ENCODE assay signal across 8 cellular contexts in the genomic region with DNA sequence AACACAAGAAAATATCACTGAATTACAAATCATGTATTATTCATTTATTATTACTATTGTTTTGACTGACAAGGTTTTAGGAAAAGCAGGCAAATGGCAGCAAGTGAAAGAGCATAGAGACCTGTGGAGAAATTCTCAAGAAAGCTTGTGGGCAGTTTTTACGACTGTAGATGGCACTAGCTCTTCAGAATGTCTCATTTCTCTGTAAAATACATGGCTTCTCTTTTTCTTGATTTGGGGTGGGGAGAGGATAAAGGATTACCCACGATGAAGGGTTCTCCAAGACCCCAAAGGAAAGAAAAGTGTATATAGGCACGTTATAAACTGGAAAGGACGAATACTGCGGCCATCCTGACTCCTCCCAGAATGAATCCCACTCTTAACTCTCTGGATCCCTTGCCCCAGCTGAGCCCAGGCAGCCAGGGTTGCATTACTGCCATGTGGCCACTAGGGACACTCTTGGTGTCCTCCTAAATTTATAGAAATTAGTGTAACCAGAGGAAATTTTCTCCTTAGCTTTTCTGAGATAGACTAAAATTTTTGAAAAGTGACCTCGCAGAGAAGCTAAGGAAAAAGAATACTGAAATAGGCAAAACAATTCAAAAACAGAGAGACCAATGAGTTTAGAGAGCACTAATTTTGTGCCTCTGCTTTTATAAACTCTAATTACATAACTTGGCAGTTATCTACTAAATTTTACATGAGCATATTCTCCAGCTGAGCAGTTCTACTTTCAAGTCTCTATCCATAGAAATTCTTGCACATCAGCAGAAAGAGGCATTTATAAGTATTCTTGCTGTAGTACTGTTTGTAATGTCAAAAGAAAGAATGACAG. TPM values are rescaled to one million over a fixed set of nuclear protein-coding genes. Genes with fewer than 3 reads are reported as not detected.
A peak's percentile ranks its signal among the peaks of the same experiment; 100 is the strongest.
DNase-seq lines count a peak whose midpoint lies in the region; TF ChIP-seq lines count a peak whose summit lies in the region.

No MANE protein-coding gene starts in this region.

- intact Hi-C loops in activated CD4-positive, alpha-beta memory T cell treated with anti-CD3 and anti-CD28 coated beads for 36 hours (cut with micrococcal nuclease), result no loop called here

- H3K4me1 Mint-ChIP-seq in activated CD4-positive, alpha-beta memory T cell treated with anti-CD3 and anti-CD28 coated beads for 36 hours (ENCODE audit: low read depth), result no peaks in the 10 kb centered on the region

- H3K36me3 Mint-ChIP-seq in activated CD4-positive, alpha-beta memory T cell treated with anti-CD3 and anti-CD28 coated beads for 36 hours, result no peaks in the 10 kb centered on the region

- no peaks in the 10 kb centered on the region for H3K9me3 ChIP-seq in HUES64 (ENCODE audit: insufficient read depth, low read depth, low read length)
- no peaks in the 10 kb centered on the region for H3K9me3 ChIP-seq in parathyroid adenoma (ENCODE audit: control insufficient read depth, low read length)

- TF ChIP-seq CTCF in AG04449 (IDR thresholded peaks at IDR 0.05; ENCODE audit: insufficient read depth, low read length, missing control alignments) (peak; percentile 53), GM10266 (IDR thresholded peaks at IDR 0.05; ENCODE audit: control insufficient read depth, insufficient read depth, low read depth, missing control alignments) (peak; percentile 64), parathyroid adenoma (IDR thresholded peaks at IDR 0.05) (peak; percentile 72)

- WGBS in HUES64, result 2% methylated on average over 5 of the region's 6 CpGs

- H3K4me2 ChIP-seq in parathyroid adenoma (ENCODE audit: low read length), result peak overlapping the region; percentile 76

- H3K27ac Mint-ChIP-seq in activated CD4-positive, alpha-beta memory T cell treated with anti-CD3 and anti-CD28 coated beads for 36 hours, result no peak overlapping the region

- DNase-seq in AG04449 (ENCODE audit: low read depth, low spot score), result no peak
- DNase-seq in GM10266 (ENCODE audit: extremely low spot score), result peak; percentile 9
- DNase-seq in activated CD4-positive, alpha-beta memory T cell treated with anti-CD3 and anti-CD28 coated beads for 36 hours, result peak; percentile 15
- peak; percentile 11 for DNase-seq in globus pallidus (ENCODE audit: low spot score)
- no peak for DNase-seq in SHP77 treated with DMSO at 0.1 percent for 48 hours (lab: John Stamatoyannopoulos, UW)
- no peak for DNase-seq in NCI-H2081 treated with DMSO at 0.1 percent for 48 hours (lab: John Stamatoyannopoulos, UW)

- H3K27me3 ChIP-seq in HUES64 (ENCODE audit: insufficient read depth, low read length), result no peaks in the 10 kb centered on the region
- H3K27me3 ChIP-seq in parathyroid adenoma (ENCODE audit: control insufficient read depth, insufficient read depth, low read length), result no peaks in the 10 kb centered on the region

- H3K4me3 Mint-ChIP-seq in activated CD4-positive, alpha-beta memory T cell treated with anti-CD3 and anti-CD28 coated beads for 36 hours, result no peak overlapping the region

- H3K27ac ChIP-seq in HUES64 (ENCODE audit: low read depth, low read length), result no peak overlapping the region
- no peak overlapping the region for H3K27ac ChIP-seq in parathyroid adenoma

- no peaks in the 10 kb centered on the region for H3K4me1 ChIP-seq in HUES64 (ENCODE audit: insufficient read depth, low read length)
- no peaks in the 10 kb centered on the region for H3K4me1 ChIP-seq in parathyroid adenoma

- peaks cover 2% of the 10 kb centered on the region for H3K27me3 Mint-ChIP-seq in activated CD4-positive, alpha-beta memory T cell treated with anti-CD3 and anti-CD28 coated beads for 36 hours

- H3K9me3 Mint-ChIP-seq in activated CD4-positive, alpha-beta memory T cell treated with anti-CD3 and anti-CD28 coated beads for 36 hours, result no peaks in the 10 kb centered on the region

- peak overlapping the region; percentile 44; the same call in 1 of the 2 replicates for H3K9ac ChIP-seq in HUES64 (ENCODE audit: low read depth, low read length)
- no peak overlapping the region for H3K9ac ChIP-seq in parathyroid adenoma

- CTCF ChIA-PET in AG04449 (lab: Yijun Ruan, JAX), result interaction anchor here (1.3 kb wide), 1 partner anchor 8 kb away, joined by 3 read pairs; no protein-coding TSS in a partner anchor
- CTCF ChIA-PET in activated CD4-positive, alpha-beta memory T cell treated with anti-CD3 and anti-CD28 coated beads for 36 hours (lab: Charles Lee), result interaction anchor here (1.5 to 1.8 kb wide), 2 partner anchors 9 to 14 kb away, joined by 4 to 5 read pairs; no protein-coding TSS in a partner anchor

- H2AFZ ChIP-seq in parathyroid adenoma, result peak overlapping the region; percentile 77

- H3K4me3 ChIP-seq in AG04449 (ENCODE audit: low read depth, low read length) (no peak overlapping the region), HUES64 (ENCODE audit: low read length) (peak overlapping the region; percentile 66), parathyroid adenoma (ENCODE audit: low read depth, low read length) (peak overlapping the region; percentile 31)

- POLR2A ChIA-PET in AG04449 (lab: Yijun Ruan, JAX), result no interaction called here
- POLR2A ChIA-PET in activated CD4-positive, alpha-beta memory T cell treated with anti-CD3 and anti-CD28 coated beads for 36 hours (lab: Charles Lee), result no interaction called here

- no peaks in the 10 kb centered on the region for H3K36me3 ChIP-seq in HUES64 (ENCODE audit: insufficient read depth, low read length)
- H3K36me3 ChIP-seq in parathyroid adenoma (ENCODE audit: control insufficient read depth, insufficient read depth, low read length), result no peaks in the 10 kb centered on the region

- H3K79me2 ChIP-seq in parathyroid adenoma, result no peaks in the 10 kb centered on the region

RNA-seq across cellular contexts. Expression of a gene that starts 37.7 kb away (rescaled TPM):
- polyA plus RNA-seq in HUES64 (2013, experiment 1 of 2), result 1.6 TPM
- polyA plus RNA-seq in HUES64 (2013, experiment 2 of 2), result 2.6 TPM
- total RNA-seq in activated CD4-positive, alpha-beta memory T cell treated with anti-CD3 and anti-CD28 coated beads for 36 hours, result not detected

Comparison
In these comparisons a context has a peak if more than half of its experiments do, and no peak if none do; other contexts are left out.
1. DNase-seq: peak in GM10266 (single experiment), activated CD4-positive, alpha-beta memory T cell treated with anti-CD3 and anti-CD28 coated beads for 36 hours (single experiment) and globus pallidus (single experiment); none in AG04449 (single experiment), SHP77 treated with DMSO at 0.1 percent for 48 hours (single experiment) and NCI-H2081 treated with DMSO at 0.1 percent for 48 hours (single experiment).
2. Peak in every context shown above with its lines, with median percentiles within 50 percentile points of each other: CTCF ChIP-seq.